ENCODE assay signal across 15 cellular contexts in the genomic region with DNA sequence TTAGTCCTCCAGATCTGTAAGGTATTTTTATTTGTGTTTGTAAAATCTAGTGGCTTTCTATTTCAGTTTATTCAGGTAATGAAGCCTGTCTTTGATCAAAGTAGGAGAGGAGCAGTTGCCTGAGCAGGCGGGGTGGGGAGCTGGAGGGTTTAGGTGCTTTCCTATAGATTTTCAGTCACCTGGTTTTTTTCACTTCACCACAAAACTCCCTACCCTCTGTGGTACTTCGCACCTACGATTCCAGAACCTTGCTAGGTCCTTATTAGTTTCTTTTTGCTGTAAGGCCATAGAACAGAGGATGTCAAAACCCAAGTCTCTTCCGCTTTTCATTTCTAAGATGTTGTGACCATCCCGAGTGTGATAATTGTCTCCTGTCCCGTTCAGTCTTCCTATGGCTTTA.
DNase-seq lines count a peak whose midpoint lies in the region; ATAC-seq lines count a peak whose summit lies in the region.
"Had no signal": no experiment of that assay in that cellular context is flagged by ENCODE, and none has a peak within 500 bp of the region (broad histone marks: within the 10 kb centered on the region; RNA-seq: fewer than 3 reads in every experiment).

No MANE protein-coding gene starts in this region.

- peak; percentile 55 for ATAC-seq in GM18907 (IDR thresholded peaks at IDR 0.05; ENCODE audit: unreplicated experiment)
- ATAC-seq in HG02763 (IDR thresholded peaks at IDR 0.05; ENCODE audit: unreplicated experiment): peak; percentile 48
- ATAC-seq in HG03558 (IDR thresholded peaks at IDR 0.05; ENCODE audit: extremely low read depth, unreplicated experiment): peak; percentile 54

- DNase-seq in DMS 273 (lab: John Stamatoyannopoulos, UW; ENCODE audit: unreplicated experiment) (no peak), NCI-H69 (lab: John Stamatoyannopoulos, UW) (no peak), NCI-H2081 (lab: John Stamatoyannopoulos, UW) (no peak), midbrain (lab: John Stamatoyannopoulos, UW) (no peak)
- DNase-seq: activated CD8-positive, alpha-beta memory T cell treated with anti-CD3 and anti-CD28 coated beads, Interleukin-2, amount 50 U/mL, for 4 hours; EL; IMR-90; kidney; NCI-H524 treated with DMSO at 0.1 percent for 48 hours; stimulated activated CD4-positive, alpha-beta T cell treated with anti-CD3 and anti-CD28 coated beads, Interleukin-2, amount 100 ng/mL, for 24 hours; stimulated activated naive CD4-positive, alpha-beta T cell had no signal

- H3K4me3 ChIP-seq in GM08714 (ENCODE audit: low read length): peak overlapping the region; percentile 33; the same call in 1 of the 2 replicates
